18 cellular contexts compared by ENCODE assay signal in the genomic region with DNA sequence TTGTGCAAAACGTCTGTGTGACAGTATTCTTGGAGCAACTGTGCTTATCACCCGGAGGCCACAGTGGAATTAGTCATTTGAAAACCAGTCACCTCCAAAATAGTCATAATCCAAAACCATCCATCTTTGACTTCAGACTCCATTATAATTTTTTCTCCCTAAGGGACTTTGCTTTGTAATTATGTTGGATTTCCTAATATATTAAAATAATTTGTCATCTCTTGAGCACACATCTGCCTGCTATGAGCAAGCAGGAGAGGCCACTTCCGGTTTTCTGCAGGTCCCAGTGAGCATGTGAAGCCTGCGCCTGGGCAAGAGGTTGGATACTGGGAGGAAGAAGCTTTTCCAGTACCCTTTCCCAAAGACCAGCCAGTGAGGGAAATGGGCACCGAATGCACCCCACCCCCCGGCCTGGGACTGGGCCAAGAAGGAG. TPM values are rescaled to one million over a fixed set of nuclear protein-coding genes. Genes with fewer than 3 reads are reported as not detected.
DNase-seq lines count a peak whose midpoint lies in the region; ATAC-seq and TF ChIP-seq lines count a peak whose summit lies in the region.
"Had no signal": no experiment of that assay in that cellular context is flagged by ENCODE, and none has a peak within 500 bp of the region (broad histone marks: within the 10 kb centered on the region; RNA-seq: fewer than 3 reads in every experiment).

No MANE protein-coding gene starts in this region.

- H3K36me3 Mint-ChIP-seq in activated T-helper 17 cell treated with anti-CD3 and anti-CD28 coated beads, Interleukin-2, amount 50 U/mL, for 72 hours (ENCODE audit: low read depth), result peaks cover 22% of the 10 kb centered on the region
- H3K36me3 Mint-ChIP-seq: immature natural killer cell had no signal

- H3K27me3 Mint-ChIP-seq in activated T-helper 17 cell treated with anti-CD3 and anti-CD28 coated beads, Interleukin-2, amount 50 U/mL, for 72 hours, result no peaks in the 10 kb centered on the region

- ATAC-seq in activated T-helper 17 cell treated with anti-CD3 and anti-CD28 coated beads, Interleukin-2, amount 50 U/mL, for 72 hours (replicated peaks), result peak; percentile 76
- no peak for ATAC-seq in lower lobe of right lung
- no peak for ATAC-seq in GM19035 (IDR thresholded peaks at IDR 0.05; ENCODE audit: unreplicated experiment)
- ATAC-seq: HCT116 had no signal

- H3K4me3 ChIP-seq in lower lobe of right lung (no peak overlapping the region), ascending aorta (no peak overlapping the region)
- H3K4me3 ChIP-seq: BLaER1, colonic mucosa, uterus had no signal

- H3K27ac ChIP-seq in lower lobe of right lung, result peak overlapping the region; percentile 25
- H3K27ac ChIP-seq in ascending aorta, result no peak overlapping the region
- H3K27ac ChIP-seq: BLaER1, colonic mucosa, uterus had no signal

- peak; percentile 67 for DNase-seq in AG20443 (ENCODE audit: low spot score)
- DNase-seq in LHCN-M2 (ENCODE audit: low read depth), result peak; percentile 30
- no peak for DNase-seq in lower lobe of right lung
- no peak for DNase-seq in activated gamma-delta T cell treated with Interleukin-2 at 50 U/mL for 16 hours
- DNase-seq in activated CD4-positive, alpha-beta T cell treated with anti-CD3 and anti-CD28 coated beads, Interleukin-2, amount 50 U/mL, for 4 hours, result no peak
- no peak for DNase-seq in ascending aorta (ENCODE audit: low spot score in 2 of 2)
- DNase-seq: activated T-cell treated with anti-CD3 and anti-CD28 coated beads, Interleukin-2, amount 50 U/mL, for 72 hours; amniotic stem cell; colonic mucosa; immature natural killer cell; MM.1S; NCI-H2171 treated with DMSO at 0.1 percent for 48 hours; NK-92 treated with Interleukin-12 subunit alpha and Interleukin-12 subunit beta, amount 100 ng/mL, for 24 hours; uterus had no signal

- H3K4me1 Mint-ChIP-seq in activated T-helper 17 cell treated with anti-CD3 and anti-CD28 coated beads, Interleukin-2, amount 50 U/mL, for 72 hours, result peaks cover 50% of the 10 kb centered on the region

- H3K9me3 Mint-ChIP-seq in activated T-helper 17 cell treated with anti-CD3 and anti-CD28 coated beads, Interleukin-2, amount 50 U/mL, for 72 hours, result no peaks in the 10 kb centered on the region
- H3K9me3 Mint-ChIP-seq: activated T-cell treated with anti-CD3 and anti-CD28 coated beads, Interleukin-2, amount 50 U/mL, for 72 hours; immature natural killer cell had no signal

- H3K27ac Mint-ChIP-seq in activated T-helper 17 cell treated with anti-CD3 and anti-CD28 coated beads, Interleukin-2, amount 50 U/mL, for 72 hours, result peak overlapping the region; percentile 63

- peak overlapping the region; percentile 35 for H3K4me3 Mint-ChIP-seq in activated T-helper 17 cell treated with anti-CD3 and anti-CD28 coated beads, Interleukin-2, amount 50 U/mL, for 72 hours
- H3K4me3 Mint-ChIP-seq: activated T-cell treated with anti-CD3 and anti-CD28 coated beads, Interleukin-2, amount 50 U/mL, for 72 hours; immature natural killer cell had no signal

- TF ChIP-seq CTCF in lower lobe of right lung (IDR thresholded peaks at IDR 0.05), result no peak
- TF ChIP-seq CTCF in ascending aorta (IDR thresholded peaks at IDR 0.05), result no peak

- H3K27me3 ChIP-seq in lower lobe of right lung (ENCODE audit: low read depth) (no peaks in the 10 kb centered on the region), ascending aorta (no peaks in the 10 kb centered on the region)
- H3K27me3 ChIP-seq: BLaER1, colonic mucosa, uterus had no signal

- H3K9me3 ChIP-seq in lower lobe of right lung (no peaks in the 10 kb centered on the region), ascending aorta (no peaks in the 10 kb centered on the region)
- H3K9me3 ChIP-seq: BLaER1, colonic mucosa, uterus had no signal

- intact Hi-C loops in lower lobe of right lung (cut with DNase I) (no loop called here), ascending aorta (cut with DNase I) (no loop called here)

- H3K4me1 ChIP-seq in lower lobe of right lung, result peaks cover 87% of the 10 kb centered on the region
- peaks cover 0 to 3% of the 10 kb centered on the region in 2 donors for H3K4me1 ChIP-seq in ascending aorta

- no peaks in the 10 kb centered on the region for H3K36me3 ChIP-seq in lower lobe of right lung
- no peaks in the 10 kb centered on the region for H3K36me3 ChIP-seq in ascending aorta
- H3K36me3 ChIP-seq: colonic mucosa, uterus had no signal

RNA-seq across cellular contexts. Expression of a gene that starts 57.7 kb away (rescaled TPM):
- total RNA-seq in LHCN-M2 (2014; rRNA removed) (175 and 213 TPM in 2 replicates), lower lobe of right lung (30.1 TPM), ascending aorta (82.8 TPM)
- 68.2 TPM for polyA plus RNA-seq in LHCN-M2 (2012)
- 100 to 1,000 TPM in 1 of 2 donors, 10 to 100 TPM in 1; 60.3 to 180 TPM for total RNA-seq in activated T-helper 17 cell treated with anti-CD3 and anti-CD28 coated beads, Interleukin-2, amount 50 U/mL, for 72 hours

Comparison
In these comparisons a context has a peak if more than half of its experiments do, and no peak if none do; other contexts are left out.
1. DNase-seq: peak in AG20443 (single experiment) and LHCN-M2 (single experiment); none in lower lobe of right lung (single experiment), activated gamma-delta T cell treated with Interleukin-2 at 50 U/mL for 16 hours (single experiment), activated CD4-positive, alpha-beta T cell treated with anti-CD3 and anti-CD28 coated beads, Interleukin-2, amount 50 U/mL, for 4 hours (0 of 2) and ascending aorta (0 of 2).